12 cellular contexts compared by ENCODE assay signal in the genomic region with DNA sequence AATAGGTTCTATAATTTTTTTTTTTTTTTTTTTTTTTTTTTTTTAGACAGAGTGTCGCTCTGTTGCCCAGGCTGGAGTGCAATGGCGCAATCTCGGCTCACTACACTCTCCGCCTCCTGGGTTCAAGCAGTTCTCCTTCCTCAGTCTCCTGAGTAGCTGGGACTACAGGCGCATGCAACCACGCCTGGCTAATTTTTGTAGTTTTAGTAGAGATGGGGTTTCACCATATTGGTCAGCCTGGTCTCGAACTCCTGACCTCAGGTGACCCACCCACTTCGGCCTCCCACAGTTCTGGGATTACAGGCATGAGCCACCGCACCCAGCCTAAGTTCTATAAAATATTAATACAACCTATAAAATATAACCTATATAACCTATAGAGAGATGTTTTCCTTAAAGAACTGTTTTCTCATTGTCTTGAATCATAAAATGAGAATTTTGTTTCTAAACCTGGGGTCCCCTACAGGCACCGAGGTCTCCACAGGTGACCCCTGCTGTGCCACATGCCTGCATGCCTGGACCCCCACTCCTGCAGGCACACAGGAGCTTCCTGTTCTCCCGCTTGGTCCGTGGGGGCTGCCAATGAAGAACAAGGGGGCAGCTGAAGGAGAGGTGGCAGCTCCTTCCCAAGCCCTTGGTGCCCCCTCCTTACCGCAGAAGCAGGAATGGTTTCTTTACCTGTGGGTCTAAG.
"Had no signal": no experiment of that assay in that cellular context is flagged by ENCODE, and none has a peak within 500 bp of the region (broad histone marks: within the 10 kb centered on the region; RNA-seq: fewer than 3 reads in every experiment).

No MANE protein-coding gene starts in this region.

- H3K36me3 Mint-ChIP-seq: T-cell had no signal

- H3K27me3 ChIP-seq: brain microvascular endothelial cell, cardiac muscle cell, Peyer's patch had no signal

- H3K4me1 Mint-ChIP-seq: activated CD4-positive, alpha-beta T cell treated with anti-CD3 and anti-CD28 coated beads for 36 hours; activated naive CD4-positive, alpha-beta T cell treated with anti-CD3 and anti-CD28 coated beads, Interleukin-2, amount 10 ng/mL, durations not matched to agents 7 days and 5 days; activated naive CD8-positive, alpha-beta T cell treated with anti-CD3 and anti-CD28 coated beads for 36 hours; T-cell had no signal

- H3K4me3 ChIP-seq: cardiac muscle cell, Peyer's patch had no signal

- H3K9ac ChIP-seq: KMS-11 had no signal

- H3K4me1 ChIP-seq: Peyer's patch had no signal

- H3K4me3 Mint-ChIP-seq: activated CD4-positive, alpha-beta T cell treated with anti-CD3 and anti-CD28 coated beads for 36 hours; activated CD8-positive, alpha-beta T cell treated with anti-CD3 and anti-CD28 coated beads for 36 hours; activated naive CD4-positive, alpha-beta T cell treated with anti-CD3 and anti-CD28 coated beads, Interleukin-2, amount 10 ng/mL, durations not matched to agents 7 days and 5 days; activated naive CD8-positive, alpha-beta T cell treated with anti-CD3 and anti-CD28 coated beads for 36 hours; activated T-cell treated with anti-CD3 and anti-CD28 coated beads, Interleukin-2, amount 50 U/mL, for 72 hours; T-cell had no signal

- H3K4me2 ChIP-seq: KMS-11 had no signal

- H3K27me3 Mint-ChIP-seq: activated CD4-positive, alpha-beta T cell treated with anti-CD3 and anti-CD28 coated beads for 36 hours; activated CD8-positive, alpha-beta T cell treated with anti-CD3 and anti-CD28 coated beads for 36 hours; activated naive CD8-positive, alpha-beta T cell treated with anti-CD3 and anti-CD28 coated beads for 36 hours; T-cell had no signal

- H3K36me3 ChIP-seq: cardiac muscle cell, Peyer's patch, WERI-Rb-1 had no signal

- H3K27ac Mint-ChIP-seq: activated CD4-positive, alpha-beta T cell treated with anti-CD3 and anti-CD28 coated beads for 36 hours; activated CD8-positive, alpha-beta T cell treated with anti-CD3 and anti-CD28 coated beads for 36 hours; activated naive CD4-positive, alpha-beta T cell treated with anti-CD3 and anti-CD28 coated beads, Interleukin-2, amount 10 ng/mL, durations not matched to agents 7 days and 5 days; activated naive CD8-positive, alpha-beta T cell treated with anti-CD3 and anti-CD28 coated beads for 36 hours; activated T-cell treated with anti-CD3 and anti-CD28 coated beads, Interleukin-2, amount 50 U/mL, for 72 hours; activated T-helper 2 cell treated with anti-CD3 and anti-CD28 coated beads, Interferon-gamma antibody, Interleukin-2, Interleukin-4, amounts not matched to agents 10 μg/mL and 5 μg/mL and 100 μg/mL, durations not matched to agents 14 hours and 24 hours and 36 hours; T-cell had no signal

- H3K27ac ChIP-seq: brain microvascular endothelial cell, KMS-11, Peyer's patch, WERI-Rb-1 had no signal
